1 cellular context compared by ENCODE assay signal in the genomic region with DNA sequence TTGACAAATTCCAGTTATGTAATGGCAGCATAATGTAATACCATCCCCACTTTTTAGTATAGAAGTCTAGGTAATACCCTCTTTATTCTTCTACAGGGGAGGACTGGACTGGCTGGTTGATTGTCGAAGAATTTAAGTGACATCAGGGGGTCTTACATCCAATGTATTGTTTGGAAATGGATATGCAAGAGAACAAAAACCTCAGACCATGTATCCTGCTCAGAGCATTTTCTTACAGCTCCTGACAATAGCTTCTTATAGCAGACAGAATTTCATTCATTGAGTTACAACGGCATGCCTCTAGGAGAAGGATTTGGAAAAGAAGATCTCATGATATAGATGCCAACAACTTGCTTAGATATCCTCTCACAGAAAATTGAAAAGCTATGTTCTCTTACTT.
TF ChIP-seq lines count a peak whose summit lies in the region.

No MANE protein-coding gene starts in this region.

TF ChIP-seq in K562, 482 proteins besides CTCF, POLR2A, EP300 and RAD21 (continued from another document):
- TF ChIP-seq, protein P1, sequence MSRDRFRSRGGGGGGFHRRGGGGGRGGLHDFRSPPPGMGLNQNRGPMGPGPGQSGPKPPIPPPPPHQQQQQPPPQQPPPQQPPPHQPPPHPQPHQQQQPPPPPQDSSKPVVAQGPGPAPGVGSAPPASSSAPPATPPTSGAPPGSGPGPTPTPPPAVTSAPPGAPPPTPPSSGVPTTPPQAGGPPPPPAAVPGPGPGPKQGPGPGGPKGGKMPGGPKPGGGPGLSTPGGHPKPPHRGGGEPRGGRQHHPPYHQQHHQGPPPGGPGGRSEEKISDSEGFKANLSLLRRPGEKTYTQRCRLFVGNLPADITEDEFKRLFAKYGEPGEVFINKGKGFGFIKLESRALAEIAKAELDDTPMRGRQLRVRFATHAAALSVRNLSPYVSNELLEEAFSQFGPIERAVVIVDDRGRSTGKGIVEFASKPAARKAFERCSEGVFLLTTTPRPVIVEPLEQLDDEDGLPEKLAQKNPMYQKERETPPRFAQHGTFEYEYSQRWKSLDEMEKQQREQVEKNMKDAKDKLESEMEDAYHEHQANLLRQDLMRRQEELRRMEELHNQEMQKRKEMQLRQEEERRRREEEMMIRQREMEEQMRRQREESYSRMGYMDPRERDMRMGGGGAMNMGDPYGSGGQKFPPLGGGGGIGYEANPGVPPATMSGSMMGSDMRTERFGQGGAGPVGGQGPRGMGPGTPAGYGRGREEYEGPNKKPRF (IDR thresholded peaks at IDR 0.05; ENCODE audit: low read depth, low read length): no peak
- TF ChIP-seq ARID1B (IDR thresholded peaks at IDR 0.05): no peak
- no peak for TF ChIP-seq HNRNPK (IDR thresholded peaks at IDR 0.05; ENCODE audit: low read depth, low read length, poor library complexity, severe bottlenecking)
- TF ChIP-seq ZNF57 (CRISPR knock-in tag; IDR thresholded peaks at IDR 0.05): no peak
- no peak for TF ChIP-seq FUS (optimal IDR thresholded peaks at IDR 0.05; ENCODE audit: low read depth, low read length)
- TF ChIP-seq ZNF263 (CRISPR knock-in tag; IDR thresholded peaks at IDR 0.05; ENCODE audit: borderline replicate concordance): no peak
- TF ChIP-seq NR2F6 (CRISPR knock-in tag; IDR thresholded peaks at IDR 0.05): no peak
- TF ChIP-seq MED1 (CRISPR knock-in tag; IDR thresholded peaks at IDR 0.05; ENCODE audit: borderline replicate concordance): no peak
